In the genomic region with DNA sequence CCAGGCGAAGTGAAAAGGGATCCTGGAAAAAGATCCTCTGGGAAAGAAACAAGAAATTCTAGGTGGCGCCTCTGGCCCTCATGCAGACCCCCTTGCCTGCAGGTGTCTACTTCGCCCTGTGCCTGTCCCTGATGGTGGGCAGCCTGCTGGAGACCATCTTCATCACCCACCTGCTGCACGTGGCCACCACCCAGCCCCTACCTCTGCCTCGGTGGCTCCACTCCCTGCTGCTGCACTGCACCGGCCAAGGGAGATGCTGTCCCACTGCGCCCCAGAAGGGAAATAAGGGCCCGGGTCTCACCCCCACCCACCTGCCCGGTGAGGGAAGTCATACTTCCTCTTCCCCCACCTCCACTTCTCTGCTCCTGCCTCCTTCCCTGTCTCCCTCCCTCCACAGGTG, we compare ENCODE assay signal across 2 cellular contexts. TPM values are rescaled to one million over a fixed set of nuclear protein-coding genes. Genes with fewer than 3 reads are reported as not detected.
"Had no signal": no experiment of that assay in that cellular context is flagged by ENCODE, and none has a peak within 500 bp of the region (broad histone marks: within the 10 kb centered on the region; RNA-seq: fewer than 3 reads in every experiment).

No MANE protein-coding gene starts in this region.

RNA-seq across cellular contexts. Expression of gene HTR3D, which starts 6.8 kb away (rescaled TPM):
- total RNA-seq: G401, GM12878 had no signal
- polyA plus RNA-seq: GM12878 had no signal

RNA-seq across cellular contexts. Expression of gene HTR3C, which starts 14.5 kb away (rescaled TPM):
- total RNA-seq: G401, GM12878 had no signal
- polyA plus RNA-seq: GM12878 had no signal

RNA-seq across cellular contexts. Expression of gene HTR3E, which starts 58.6 kb away (rescaled TPM):
- total RNA-seq: G401, GM12878 had no signal
- polyA plus RNA-seq: GM12878 had no signal
